Comparison of ENCODE assay signal across 20 cellular contexts in the genomic region with DNA sequence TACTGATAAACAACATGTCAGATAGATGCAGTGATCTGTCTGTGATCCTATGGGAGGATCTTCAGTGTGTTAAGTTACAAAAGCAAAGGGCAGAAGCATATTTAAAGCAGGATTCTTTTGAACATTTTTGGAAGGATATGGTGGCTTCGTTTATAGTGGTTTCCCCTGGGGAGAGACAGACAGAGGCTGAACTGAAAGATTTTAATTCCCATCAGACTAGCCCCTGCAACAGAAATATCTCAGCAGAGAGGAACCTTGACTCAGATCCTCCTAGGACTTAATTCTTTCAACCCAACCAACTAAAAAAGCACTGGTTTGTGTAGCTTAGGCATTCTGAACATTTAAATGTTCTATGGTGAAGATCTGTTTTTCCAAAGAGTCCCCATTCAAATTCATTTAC. TPM values are rescaled to one million over a fixed set of nuclear protein-coding genes. Genes with fewer than 3 reads are reported as not detected.
DNase-seq lines count a peak whose midpoint lies in the region; TF ChIP-seq lines count a peak whose summit lies in the region.
"Had no signal": no experiment of that assay in that cellular context is flagged by ENCODE, and none has a peak within 500 bp of the region (broad histone marks: within the 10 kb centered on the region; RNA-seq: fewer than 3 reads in every experiment).

No MANE protein-coding gene starts in this region.

- 90% methylated on average over 1 of the region's 1 CpG for WGBS in mammary epithelial cell (ENCODE audit: low coverage, missing lambda C conversion rate)
- 43 to 60% (median 52%) methylated on average over 1 of the region's 1 CpG for WGBS in adrenal gland, 4 donors

- H3K9ac ChIP-seq in mammary epithelial cell (ENCODE audit: insufficient read depth, low read length) (no peak overlapping the region), iPS-18a (ENCODE audit: low read length) (no peak overlapping the region)
- H3K9ac ChIP-seq: neural progenitor cell had no signal

- no peaks in the 10 kb centered on the region for H3K9me3 ChIP-seq in mammary epithelial cell (replicated peaks; ENCODE audit: insufficient read depth, low read length)
- H3K9me3 ChIP-seq in adrenal gland (replicated peaks in 1 of 3) = no peaks in the 10 kb centered on the region
- no peaks in the 10 kb centered on the region for H3K9me3 ChIP-seq in iPS-18a (ENCODE audit: control insufficient read depth, low read depth, low read length)
- no peaks in the 10 kb centered on the region for H3K9me3 ChIP-seq in tibial artery
- H3K9me3 ChIP-seq: BE2C had no signal

- H3K4me3 ChIP-seq in mammary epithelial cell (replicated peaks in 1 of 3; ENCODE audit: insufficient read depth in 1 of 3, low read depth in 2 of 3, low read length in 3 of 3) (no peak overlapping the region), adrenal gland (no peak overlapping the region), iPS-18a (ENCODE audit: low read length) (peak overlapping the region; percentile 0), tibial artery (no peak overlapping the region)
- H3K4me3 ChIP-seq: neural progenitor cell had no signal

- H3K4me3 Mint-ChIP-seq in MCF 10A (ENCODE audit: unreplicated experiment) = no peak overlapping the region
- H3K4me3 Mint-ChIP-seq: activated T-cell treated with anti-CD3 and anti-CD28 coated beads, Interleukin-2, amount 50 U/mL, for 72 hours; neural progenitor cell had no signal

- dilution Hi-C loops in mammary epithelial cell (cut with HindIII; ENCODE audit: low sequenced_read_pairs) = no loop called here

- no peak overlapping the region for H3K27ac ChIP-seq in mammary epithelial cell (ENCODE audit: insufficient read depth, low read depth, low read length)
- peak overlapping the region in 3 of 5 donors; percentile 52 to 75 (median 55) for H3K27ac ChIP-seq in adrenal gland
- no peak overlapping the region for H3K27ac ChIP-seq in iPS-18a (ENCODE audit: low read length)
- H3K27ac ChIP-seq in tibial artery = peak overlapping the region; percentile 23 to 39
- H3K27ac ChIP-seq: brain microvascular endothelial cell, neural progenitor cell had no signal

- no peaks in the 10 kb centered on the region for H3K9me3 Mint-ChIP-seq in MCF 10A (ENCODE audit: unreplicated experiment)
- H3K9me3 Mint-ChIP-seq: activated naive CD4-positive, alpha-beta T cell treated with anti-CD3 and anti-CD28 coated beads, Interleukin-2, amount 50 U/mL, for 72 hours; activated T-cell treated with anti-CD3 and anti-CD28 coated beads, Interleukin-2, amount 50 U/mL, for 72 hours; neural progenitor cell had no signal

- H4K20me1 ChIP-seq in mammary epithelial cell (ENCODE audit: insufficient read depth, low read length) = no peaks in the 10 kb centered on the region

- intact Hi-C loops in MCF 10A (cut with micrococcal nuclease) (no loop called here), mammary epithelial cell (cut with micrococcal nuclease) (loop anchor here (5.0 kb wide), 1 partner anchor 179 kb away; no protein-coding TSS in a partner anchor), adrenal gland (cut with DNase I) (loop anchor here in 1 of 2 donors (10.0 kb wide), 1 partner anchor 61 kb away; no protein-coding TSS in a partner anchor), tibial artery (cut with DNase I; ENCODE audit: low total_unique reads) (loop anchor here (10.0 kb wide), 1 partner anchor 51 kb away; no protein-coding TSS in a partner anchor)

- H3K27me3 ChIP-seq in mammary epithelial cell (ENCODE audit: insufficient read depth, low read length) (no peaks in the 10 kb centered on the region), adrenal gland (no peaks in the 10 kb centered on the region), iPS-18a (ENCODE audit: control insufficient read depth, insufficient read depth, low read length) (peaks cover 16% of the 10 kb centered on the region), tibial artery (no peaks in the 10 kb centered on the region)
- H3K27me3 ChIP-seq: brain microvascular endothelial cell, foreskin keratinocyte had no signal

- H2AFZ ChIP-seq in mammary epithelial cell (ENCODE audit: low read depth, low read length) = no peak overlapping the region
- H2AFZ ChIP-seq: neural progenitor cell had no signal

- peaks cover 39% of the 10 kb centered on the region for H3K4me1 ChIP-seq in mammary epithelial cell (ENCODE audit: insufficient read depth, low read length)
- peaks cover 16 to 40% of the 10 kb centered on the region in 2 donors for H3K4me1 ChIP-seq in adrenal gland (replicated peaks in 1 of 2)
- peaks cover 30% of the 10 kb centered on the region for H3K4me1 ChIP-seq in iPS-18a (ENCODE audit: control insufficient read depth, low read depth, low read length)
- H3K4me1 ChIP-seq in tibial artery = peaks cover 0 to 34% (median 17%) of the 10 kb centered on the region in 4 donors
- H3K4me1 ChIP-seq: BE2C had no signal

- DNase-seq in MCF 10A (ENCODE audit: unreplicated experiment) = no peak
- DNase-seq in mammary epithelial cell = no peak
- no peak for DNase-seq in adrenal gland
- DNase-seq in tibial artery = no peak
- no peak for DNase-seq in COR-L47 (lab: John Stamatoyannopoulos, UW)
- DNase-seq in NCI-H1436 (lab: John Stamatoyannopoulos, UW) = no peak
- DNase-seq in GM10266 (ENCODE audit: extremely low spot score) = no peak
- DNase-seq: 8988T; activated T-cell treated with anti-CD3 and anti-CD28 coated beads, Interleukin-2, amount 50 U/mL, for 72 hours; BE2C; left colon; NCI-H1694; NCI-H226; stimulated activated naive CD4-positive, alpha-beta T cell treated with Interleukin-2 at 50 U/mL for 16 hours; trophoblast cell had no signal

- no peak overlapping the region for H3K4me2 ChIP-seq in mammary epithelial cell (ENCODE audit: insufficient read depth, low read depth, low read length)

- no peak for TF ChIP-seq POLR2A in adrenal gland (IDR thresholded peaks at IDR 0.05)

- no peaks in the 10 kb centered on the region for H3K36me3 ChIP-seq in mammary epithelial cell (ENCODE audit: insufficient read depth, low read length)
- no peaks in the 10 kb centered on the region for H3K36me3 ChIP-seq in adrenal gland (replicated peaks in 1 of 2)
- H3K36me3 ChIP-seq in iPS-18a (ENCODE audit: control insufficient read depth, low read depth, low read length) = no peaks in the 10 kb centered on the region
- no peaks in the 10 kb centered on the region for H3K36me3 ChIP-seq in tibial artery
- H3K36me3 ChIP-seq: BE2C, brain microvascular endothelial cell, neural progenitor cell had no signal

- in situ Hi-C loops in mammary epithelial cell (cut with MboI; ENCODE audit: low sequenced_read_pairs in 2 of 2) = no loop called here

- CTCF ChIA-PET in MCF 10A (lab: Yijun Ruan, JAX) = interaction anchor here (0.6 kb wide), 1 partner anchor 110 kb away, joined by 3 read pairs; no protein-coding TSS in a partner anchor
- CTCF ChIA-PET in mammary epithelial cell (lab: Charles Lee; ENCODE audit: low non-redundant PET) = no interaction called here

- no peaks in the 10 kb centered on the region for H3K36me3 Mint-ChIP-seq in MCF 10A (ENCODE audit: insufficient read depth, unreplicated experiment)
- H3K36me3 Mint-ChIP-seq: neural progenitor cell had no signal

- H3K27ac Mint-ChIP-seq in MCF 10A (ENCODE audit: low read depth, unreplicated experiment) = peak overlapping the region; percentile 89
- H3K27ac Mint-ChIP-seq: activated naive CD4-positive, alpha-beta T cell treated with anti-CD3 and anti-CD28 coated beads, Interleukin-2, amount 50 U/mL, for 72 hours; activated T-cell treated with anti-CD3 and anti-CD28 coated beads, Interleukin-2, amount 50 U/mL, for 72 hours; neural progenitor cell had no signal

- no peaks in the 10 kb centered on the region for H3K27me3 Mint-ChIP-seq in MCF 10A (ENCODE audit: insufficient read depth, unreplicated experiment)

- peaks cover 20% of the 10 kb centered on the region for H3K79me2 ChIP-seq in mammary epithelial cell (ENCODE audit: insufficient read depth, low read length)

- POLR2A ChIA-PET in MCF 10A (lab: Yijun Ruan, JAX) = interaction anchor here (0.7 to 1.1 kb wide), 2 partner anchors 8 to 101 kb away, joined by 3 to 5 read pairs; no protein-coding TSS in a partner anchor

- peaks cover 33% of the 10 kb centered on the region for H3K4me1 Mint-ChIP-seq in MCF 10A (ENCODE audit: insufficient read depth, unreplicated experiment)

- BruUV-seq in MCF 10A (replicated peaks; lab: Mats Ljungman, UMichigan) (no TSS peak), mammary epithelial cell (replicated peaks; lab: Mats Ljungman, UMichigan) (no TSS peak)

- TF ChIP-seq CTCF in MCF 10A (IDR thresholded peaks at IDR 0.05; ENCODE audit: unreplicated experiment) (no peak), mammary epithelial cell (conservative IDR thresholded peaks at IDR 0.05 in 1 of 2, IDR thresholded peaks at IDR 0.05 in 1 of 2; ENCODE audit: extremely low read depth in 1 of 2, insufficient read depth in 1 of 2, low read depth in 1 of 2, low read length in 2 of 2) (no peak), adrenal gland (IDR thresholded peaks at IDR 0.05) (no peak), tibial artery (IDR thresholded peaks at IDR 0.05) (no peak), GM10266 (IDR thresholded peaks at IDR 0.05; ENCODE audit: control insufficient read depth, insufficient read depth, low read depth, missing control alignments) (no peak)

RNA-seq across cellular contexts. Expression of gene CLTCL1, which starts 5.7 kb away (rescaled TPM):
- total RNA-seq in MCF 10A (2022) (12.2 and 21.7 TPM in 2 replicates), mammary epithelial cell (10 to 100 TPM; 30.0 to 33.2 TPM), adrenal gland (10 to 100 TPM; 13.0 to 62.8 (median 15.0) TPM)
- polyA plus RNA-seq in mammary epithelial cell (10.2 TPM), adrenal gland (10 to 100 TPM; 26.9 to 39.5 (median 28.6) TPM)
- polyA minus RNA-seq in mammary epithelial cell = 27.5 TPM

Comparison
In these comparisons a context has a peak if more than half of its experiments do, and no peak if none do; other contexts are left out.
1. H3K27ac ChIP-seq: peak in adrenal gland (3 of 5) and tibial artery (2 of 2); none in mammary epithelial cell (single experiment) and iPS-18a (single experiment).